8 cellular contexts compared by ENCODE assay signal in the genomic region with DNA sequence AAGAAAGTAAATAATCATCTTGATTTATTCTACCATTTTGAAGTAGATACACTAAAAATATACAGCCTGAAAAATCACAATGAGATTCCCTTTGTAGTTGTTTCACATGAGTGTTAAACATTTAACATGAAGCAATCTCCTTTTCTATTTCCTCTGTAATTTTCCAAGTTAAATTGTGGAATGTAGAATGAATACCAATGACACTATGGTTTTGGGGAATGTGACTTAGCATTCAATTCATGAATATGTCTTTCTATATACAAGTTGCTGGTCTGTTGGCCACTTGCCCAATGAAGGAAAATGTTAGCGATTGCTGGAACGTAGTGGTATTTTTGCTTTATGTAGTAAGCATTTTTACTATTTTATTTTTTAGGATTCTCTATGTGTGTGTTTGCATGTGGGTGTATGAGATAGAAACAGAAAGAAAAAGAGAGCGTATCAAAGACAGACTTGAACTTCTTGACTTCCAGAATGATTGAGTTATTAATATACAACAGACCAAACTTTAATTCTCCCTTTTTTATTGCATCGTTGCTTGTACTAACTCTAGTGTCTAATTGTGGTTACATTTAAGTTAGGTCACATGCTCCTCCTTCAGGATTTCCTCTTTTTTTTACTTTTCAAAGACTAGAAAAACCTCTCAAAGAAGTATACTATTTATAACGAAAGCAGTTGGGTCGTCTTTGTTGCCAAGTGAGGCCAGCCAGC. TPM values are rescaled to one million over a fixed set of nuclear protein-coding genes. Genes with fewer than 3 reads are reported as not detected.
DNase-seq lines count a peak whose midpoint lies in the region; ATAC-seq and TF ChIP-seq lines count a peak whose summit lies in the region.

No MANE protein-coding gene starts in this region.

- intact Hi-C loops in OCI-LY7 (cut with micrococcal nuclease; ENCODE audit: unreplicated experiment), result no loop called here

- peak overlapping the region; percentile 30 for H3K4me3 ChIP-seq in CD8-positive, alpha-beta memory T cell (ENCODE audit: low read length)
- H3K4me3 ChIP-seq in epithelial cell of proximal tubule (ENCODE audit: low read depth, low read length) (peak overlapping the region; percentile 17), suprapubic skin (peak overlapping the region; percentile 30), OCI-LY7 (ENCODE audit: low read depth, low read length, poor library complexity, severe bottlenecking) (no peak overlapping the region)

- no peaks in the 10 kb centered on the region for H3K9me3 Mint-ChIP-seq in CD8-positive, alpha-beta memory T cell

- H3K27ac Mint-ChIP-seq in CD8-positive, alpha-beta memory T cell, result peak overlapping the region in 7 of 8 donors; percentile 6 to 69 (median 60)

- H3K79me2 ChIP-seq in OCI-LY7 (ENCODE audit: insufficient read depth, low read depth, low read length), result no peaks in the 10 kb centered on the region

- peak overlapping the region; percentile 18 to 83 (median 77) for H3K4me3 Mint-ChIP-seq in CD8-positive, alpha-beta memory T cell

- H3K27ac ChIP-seq in CD8-positive, alpha-beta memory T cell (ENCODE audit: low read depth, low read length), result no peak overlapping the region
- H3K27ac ChIP-seq in suprapubic skin, result peak overlapping the region; percentile 58
- no peak overlapping the region for H3K27ac ChIP-seq in OCI-LY7 (ENCODE audit: low read depth, low read length, poor library complexity, severe bottlenecking)

- POLR2A ChIA-PET in CD8-positive, alpha-beta memory T cell (lab: Charles Lee), result no interaction called here
- POLR2A ChIA-PET in OCI-LY7 (lab: Charles Lee), result no interaction called here

- CTCF ChIA-PET in CD8-positive, alpha-beta memory T cell (lab: Charles Lee), result no interaction called here
- CTCF ChIA-PET in OCI-LY7 (lab: Charles Lee; ENCODE audit: unreplicated experiment), result no interaction called here

- ATAC-seq in GM21786 (IDR thresholded peaks at IDR 0.05; ENCODE audit: unreplicated experiment), result peak; percentile 7

- H4K20me1 ChIP-seq in OCI-LY7 (ENCODE audit: insufficient read depth, low read length), result no peaks in the 10 kb centered on the region; the same call in 1 of the 2 replicates

- DNase-seq in CD8-positive, alpha-beta memory T cell, result peak in 1 of 5 donors; percentile 4
- DNase-seq in OCI-M1 (lab: John Stamatoyannopoulos, UW) (peak; percentile 73), epithelial cell of proximal tubule (ENCODE audit: low read depth) (no peak), suprapubic skin (ENCODE audit: low spot score in 2 of 2) (no peak), OCI-LY7 (ENCODE audit: low spot score) (no peak), T-helper 9 cell (no peak), NCI-H187 (lab: John Stamatoyannopoulos, UW) (no peak)

- H3K27me3 Mint-ChIP-seq in CD8-positive, alpha-beta memory T cell, result peaks cover 5 to 14% of the 10 kb centered on the region in 2 donors

- 7% methylated on average over 6 of the region's 6 CpGs for WGBS in suprapubic skin

- TF ChIP-seq EP300 in suprapubic skin (IDR thresholded peaks at IDR 0.05), result no peak

- H3K4me1 Mint-ChIP-seq in CD8-positive, alpha-beta memory T cell, result peaks cover 32 to 49% (median 36%) of the 10 kb centered on the region in 3 donors

- peaks cover 10% of the 10 kb centered on the region for H3K4me1 ChIP-seq in CD8-positive, alpha-beta memory T cell (ENCODE audit: insufficient read depth, low read length)
- H3K4me1 ChIP-seq in suprapubic skin, result peaks cover 40% of the 10 kb centered on the region
- H3K4me1 ChIP-seq in OCI-LY7 (ENCODE audit: insufficient read depth, low read length, poor library complexity, severe bottlenecking), result no peaks in the 10 kb centered on the region

- H3K27me3 ChIP-seq in CD8-positive, alpha-beta memory T cell (ENCODE audit: insufficient read depth, low read length, poor library complexity, severe bottlenecking), result no peaks in the 10 kb centered on the region
- no peaks in the 10 kb centered on the region for H3K27me3 ChIP-seq in suprapubic skin

- no peak overlapping the region for H2AFZ ChIP-seq in OCI-LY7 (ENCODE audit: low read length)

- no peak for TF ChIP-seq CTCF in epithelial cell of proximal tubule (conservative IDR thresholded peaks at IDR 0.05; ENCODE audit: low read depth, low read length)
- no peak for TF ChIP-seq CTCF in suprapubic skin (IDR thresholded peaks at IDR 0.05)
- no peak for TF ChIP-seq CTCF in OCI-LY7 (conservative IDR thresholded peaks at IDR 0.05; ENCODE audit: low read length)

- H3K9me3 ChIP-seq in CD8-positive, alpha-beta memory T cell (ENCODE audit: low read length), result no peaks in the 10 kb centered on the region
- H3K9me3 ChIP-seq in suprapubic skin, result no peaks in the 10 kb centered on the region
- no peaks in the 10 kb centered on the region for H3K9me3 ChIP-seq in OCI-LY7 (ENCODE audit: low read length)

- no peak for TF ChIP-seq POLR2A in suprapubic skin (IDR thresholded peaks at IDR 0.05)

- H3K9me2 ChIP-seq in OCI-LY7 (ENCODE audit: insufficient read depth, low read length), result no peaks in the 10 kb centered on the region

- H3K36me3 Mint-ChIP-seq in CD8-positive, alpha-beta memory T cell, result no peaks in the 10 kb centered on the region

- H3K4me2 ChIP-seq in OCI-LY7 (ENCODE audit: low read length), result no peak overlapping the region

- no peaks in the 10 kb centered on the region for H3K36me3 ChIP-seq in CD8-positive, alpha-beta memory T cell (ENCODE audit: insufficient read depth, low read length)
- H3K36me3 ChIP-seq in suprapubic skin, result no peaks in the 10 kb centered on the region
- no peaks in the 10 kb centered on the region; the same call in 1 of the 2 replicates for H3K36me3 ChIP-seq in OCI-LY7 (ENCODE audit: insufficient read depth, low read length)

- no TSS peak for BruUV-seq in OCI-LY7 (replicated peaks; lab: Mats Ljungman, UMichigan)

RNA-seq across cellular contexts. Expression of a gene that starts 5.9 kb away (rescaled TPM):
- total RNA-seq in CD8-positive, alpha-beta memory T cell, result not detected
- polyA plus RNA-seq in CD8-positive, alpha-beta memory T cell, result not detected
- total RNA-seq in epithelial cell of proximal tubule, result 33.7 and 35.7 TPM in 2 replicates
- 1 to 10 TPM in 3 of 4 donors, under 1 TPM in 1; 0.60 to 3.9 (median 3.0) TPM for total RNA-seq in suprapubic skin
- total RNA-seq in OCI-LY7 (2014; rRNA removed; shearing (Covaris generic)), result 0.03 TPM in 1 of 2 replicates, not detected in the other
- total RNA-seq in OCI-LY7 (2022), result 0.11 TPM in 1 of 2 replicates, not detected in the other
